In genomic region chr17:39699157-39699817, GRCh38 we compare ENCODE assay signal across 8 cellular contexts. TPM values are rescaled to one million over a fixed set of nuclear protein-coding genes. Genes with fewer than 3 reads are reported as not detected.
DNase-seq lines count a peak whose midpoint lies in the region; ATAC-seq, FAIRE-seq and TF ChIP-seq lines count a peak whose summit lies in the region.
"Not testable (repeated sequence)": the region's sequence is repeated elsewhere in the genome, so short reads cannot be mapped to it uniquely, and the experiment has no call there.
"Had no signal": no experiment of that assay in that cellular context is flagged by ENCODE, and none has a peak within 500 bp of the region (broad histone marks: within the 10 kb centered on the region; RNA-seq: fewer than 3 reads in every experiment).

No MANE protein-coding gene starts in this region.

- not testable (repeated sequence) for TF ChIP-seq RAD21 in HepG2 (CRISPR knock-in tag; IDR thresholded peaks at IDR 0.05)

- H3F3A ChIP-seq in GM23338 (replicated peaks; ENCODE audit: low read depth): peaks cover 14% of the 10 kb centered on the region

- H3K4me1 ChIP-seq in GM23338 (ENCODE audit: insufficient read depth) (peaks cover 75% of the 10 kb centered on the region), HepG2 (ENCODE audit: insufficient read depth, low read length) (peaks cover 78% of the 10 kb centered on the region), spleen (peaks cover 0 to 22% (median 5%) of the 10 kb centered on the region in 6 donors)

- H3K4me1 Mint-ChIP-seq in GM23338 (peaks cover 72% of the 10 kb centered on the region), neural crest cell (peaks cover 79% of the 10 kb centered on the region)
- not testable (repeated sequence) for H3K4me1 Mint-ChIP-seq in T-helper 17 cell

- not testable (repeated sequence) for ATAC-seq in GM23338, T-helper 17 cell, HepG2

- not testable (repeated sequence) for TF ChIP-seq POLR2A in HepG2 (IDR thresholded peaks at IDR 0.05; ENCODE audit: insufficient read depth in 1 of 2, low read depth in 2 of 2, low read length in 2 of 2); spleen (IDR thresholded peaks at IDR 0.05)

- 36% methylated on average over 11 of the region's 11 CpGs for WGBS in HepG2 (ENCODE audit: low lambda C conversion rate)
- WGBS in spleen, 5 donors: 51 to 62% (median 59%) methylated on average over 11 of the region's 11 CpGs

- not testable (repeated sequence) for BruUV-seq in HepG2 (replicated peaks; lab: Mats Ljungman, UMichigan)

- peak overlapping the region; percentile 83 for H3K27ac ChIP-seq in GM23338 (ENCODE audit: low read depth)
- peak overlapping the region; percentile 78 for H3K27ac ChIP-seq in HepG2 (ENCODE audit: extremely low read length, insufficient read depth, low read length)
- peak overlapping the region in 4 of 8 donors; percentile 10 to 70 (median 51) for H3K27ac ChIP-seq in spleen

- H3K27me3 Mint-ChIP-seq in GM23338 (ENCODE audit: insufficient read depth, low read depth, poor library complexity) (peaks cover 13% of the 10 kb centered on the region), T-helper 17 cell (peaks cover 37% of the 10 kb centered on the region)
- H3K27me3 Mint-ChIP-seq in neural crest cell (ENCODE audit: low read depth): not testable (repeated sequence)

- peaks cover 13% of the 10 kb centered on the region for H4K20me1 ChIP-seq in GM23338 (replicated peaks; ENCODE audit: insufficient read depth)
- not testable (repeated sequence) for H4K20me1 ChIP-seq in HepG2 (ENCODE audit: insufficient read depth, low read length)

- H3K36me3 Mint-ChIP-seq in GM23338 (ENCODE audit: low read depth): peaks cover 20% of the 10 kb centered on the region; the same call in 2 of the 3 replicates
- peaks cover 11% of the 10 kb centered on the region for H3K36me3 Mint-ChIP-seq in T-helper 17 cell (ENCODE audit: low read depth)
- not testable (repeated sequence) for H3K36me3 Mint-ChIP-seq in neural crest cell (ENCODE audit: low read depth)

- H3K36me3 ChIP-seq in GM23338 (ENCODE audit: insufficient read depth); HepG2 (replicated peaks in 1 of 2; ENCODE audit: control insufficient read depth in 1 of 2, insufficient read depth in 2 of 2, low read length in 2 of 2); spleen: not testable (repeated sequence)

- intact Hi-C loops in HepG2 (cut with micrococcal nuclease; ENCODE audit: unreplicated experiment); spleen (cut with DNase I; ENCODE audit: low total_unique reads): not testable (repeated sequence)

- CTCF ChIA-PET in HepG2 (lab: Yijun Ruan, JAX; ENCODE audit: low intra/inter-chr PET ratio, low total read pairs): not testable (repeated sequence)

- POLR2A ChIA-PET in HepG2 (lab: Yijun Ruan, JAX): interaction anchor here (1.1 to 6.6 kb wide), 12 partner anchors 11 to 68 kb away, joined by 3 to 118 read pairs (median 12); partner anchors contain the start of genes GRB7, MIEN1, PGAP3 and TCAP

- DNase-seq in GM23338 (ENCODE audit: low spot score); T-helper 17 cell; cardiac fibroblast (ENCODE audit: low read depth in 2 of 2); fibroblast of villous mesenchyme (ENCODE audit: low read depth); HepG2 (ENCODE audit: low spot score); neural crest cell (ENCODE audit: low read depth, low spot score); spleen: not testable (repeated sequence)

- not testable (repeated sequence) for H3K9me2 ChIP-seq in GM23338 (ENCODE audit: insufficient read depth)

- H3K9ac ChIP-seq in HepG2 (ENCODE audit: insufficient read depth, low read depth, low read length): peak overlapping the region; percentile 88

- H3K79me2 ChIP-seq in GM23338 (replicated peaks; ENCODE audit: insufficient read depth): peaks cover 68% of the 10 kb centered on the region
- H3K79me2 ChIP-seq in HepG2 (ENCODE audit: insufficient read depth, low read length): peaks cover 50% of the 10 kb centered on the region

- not testable (repeated sequence) for FAIRE-seq in HepG2 (lab: Jason Lieb, UNC)

- H3K9me3 Mint-ChIP-seq in GM23338, neural crest cell: not testable (repeated sequence)

- not testable (repeated sequence) for H2AFZ ChIP-seq in GM23338; HepG2 (ENCODE audit: low read length)

- not testable (repeated sequence) for TF ChIP-seq EP300 in HepG2 (IDR thresholded peaks at IDR 0.05; ENCODE audit: low read depth in 2 of 2, low read length in 2 of 2); HepG2 (CRISPR knock-in tag; IDR thresholded peaks at IDR 0.05; ENCODE audit: borderline replicate concordance)

- H3K4me3 ChIP-seq in GM23338: peak overlapping the region; percentile 97
- peak overlapping the region; percentile 71 to 85 for H3K4me3 ChIP-seq in cardiac fibroblast (replicated peaks in 1 of 2; ENCODE audit: low read depth in 2 of 2, low read length in 2 of 2)
- peak overlapping the region; percentile 83 for H3K4me3 ChIP-seq in fibroblast of villous mesenchyme (ENCODE audit: low read depth, low read length)
- peak overlapping the region; percentile 90 to 94 (median 90) for H3K4me3 ChIP-seq in HepG2 (replicated peaks in 1 of 3; ENCODE audit: insufficient read depth in 1 of 3, low read depth in 2 of 3, low read length in 3 of 3)
- H3K4me3 ChIP-seq in spleen: peak overlapping the region; percentile 31 to 66 (median 42)

- in situ Hi-C loops in HepG2 (cut with HindIII; ENCODE audit: extremely low pct_ligation_motif_present, low pct_unique_long_range_greater_than_20kb): not testable (repeated sequence)

- not testable (repeated sequence) for H3K9me3 ChIP-seq in T-helper 17 cell (ENCODE audit: control insufficient read depth, low read length, poor library complexity, severe bottlenecking); HepG2 (ENCODE audit: low read length); spleen

- not testable (repeated sequence) for H3K27me3 ChIP-seq in GM23338 (ENCODE audit: insufficient read depth); HepG2 (ENCODE audit: control insufficient read depth in 1 of 2, insufficient read depth in 2 of 2, low read length in 2 of 2)
- peaks cover 0 to 40% (median 24%) of the 10 kb centered on the region in 7 donors for H3K27me3 ChIP-seq in spleen (replicated peaks in 1 of 7)

- H3K27ac Mint-ChIP-seq in GM23338 (peak overlapping the region; percentile 93), T-helper 17 cell (peak overlapping the region; percentile 29), neural crest cell (ENCODE audit: unreplicated experiment) (peak overlapping the region; percentile 93)

- H3K4me3 Mint-ChIP-seq in GM23338: peak overlapping the region; percentile 97
- peak overlapping the region; percentile 64 for H3K4me3 Mint-ChIP-seq in T-helper 17 cell
- peak overlapping the region; percentile 96 for H3K4me3 Mint-ChIP-seq in neural crest cell

- not testable (repeated sequence) for TF ChIP-seq CTCF in GM23338 (conservative IDR thresholded peaks at IDR 0.05; ENCODE audit: low read depth in 2 of 2); cardiac fibroblast (IDR thresholded peaks at IDR 0.05; ENCODE audit: low read depth, low read length); fibroblast of villous mesenchyme (IDR thresholded peaks at IDR 0.05; ENCODE audit: insufficient read depth, low read depth, low read length); HepG2 (CRISPR knock-in tag; IDR thresholded peaks at IDR 0.05); neural crest cell (conservative IDR thresholded peaks at IDR 0.05); spleen (IDR thresholded peaks at IDR 0.05 in 8 of 11, conservative IDR thresholded peaks at IDR 0.05 in 3 of 11)

- H3K4me2 ChIP-seq in GM23338 (peak overlapping the region; percentile 75), HepG2 (ENCODE audit: low read depth, low read length) (peak overlapping the region; percentile 92)

RNA-seq across cellular contexts. Expression of gene ERBB2, which starts 0.6 kb away (rescaled TPM):
- total RNA-seq in GM23338 (2014; rRNA removed; shearing (Covaris generic)): 193 and 196 TPM in 2 replicates
- polyA plus RNA-seq in GM23338 (2016; fragmentation: Nextera tagmentation; extraction: Ambion mirVana) (44.9 and 46.2 TPM in 2 replicates), HepG2 (2011; rRNA removed) (57.7 and 77.7 TPM in 2 replicates), spleen (1 to 10 TPM; 3.4 to 6.6 (median 4.3) TPM)
- total RNA-seq in T-helper 17 cell (1 to 10 TPM; 1.3 to 3.5 TPM), fibroblast of villous mesenchyme (42.2 and 47.1 TPM in 2 replicates), HepG2 (2016; rRNA removed; fragmentation: Illumina TruSeq; extraction: Trizol) (30.2 and 64.1 TPM in 2 replicates), neural crest cell (78.4 and 82.9 TPM in 2 replicates), spleen (10 to 100 TPM in 5 of 7 donors, 1 to 10 TPM in 2; 8.5 to 15.9 (median 13.8) TPM)
- total RNA-seq in HepG2 (2016; cell fraction: cytosol; rRNA removed; fragmentation: Illumina TruSeq; extraction: Trizol; ENCODE audit: low read depth): 29.4 and 32.0 TPM in 2 replicates
- 24.5 and 63.0 TPM in 2 replicates for total RNA-seq in HepG2 (2016; cell fraction: insoluble cytoplasmic fraction; rRNA removed; fragmentation: Illumina TruSeq; extraction: Trizol)
- 21.8 and 22.8 TPM in 2 replicates for total RNA-seq in HepG2 (2016; cell fraction: membrane; rRNA removed; fragmentation: Illumina TruSeq; extraction: Trizol)
- total RNA-seq in HepG2 (2016; cell fraction: nucleus; rRNA removed; fragmentation: Illumina TruSeq; extraction: Trizol): 81.6 and 99.0 TPM in 2 replicates
- polyA plus RNA-seq in HepG2 (2011; cell fraction: cytosol; rRNA removed): 36.7 and 42.6 TPM in 2 replicates
- polyA plus RNA-seq in HepG2 (2011; cell fraction: nucleus; rRNA removed): 210 and 211 TPM in 2 replicates
- polyA plus RNA-seq in HepG2 (2012): 69.2 and 69.6 TPM in 2 replicates
- polyA plus RNA-seq in HepG2 (2016; cell fraction: cytosol; fragmentation: Illumina TruSeq; extraction: Trizol; ENCODE audit: low read depth): 4.2 and 4.3 TPM in 2 replicates
- 25.3 and 32.1 TPM in 2 replicates for polyA plus RNA-seq in HepG2 (2016; cell fraction: insoluble cytoplasmic fraction; fragmentation: Illumina TruSeq; extraction: Trizol; ENCODE audit: low read depth)
- polyA plus RNA-seq in HepG2 (2016; cell fraction: membrane; fragmentation: Illumina TruSeq; extraction: Trizol; ENCODE audit: low read depth): 8.5 and 9.9 TPM in 2 replicates
- 149 and 153 TPM in 2 replicates for polyA plus RNA-seq in HepG2 (2016; cell fraction: nucleus; fragmentation: Illumina TruSeq; extraction: Trizol; ENCODE audit: insufficient read depth, low read depth)
- polyA minus RNA-seq in HepG2 (2011; rRNA and poly(A)+ RNA removed; ENCODE audit: low replicate concordance): 39.8 and 292 TPM in 2 replicates
- polyA minus RNA-seq in HepG2 (2011; cell fraction: cytosol; rRNA and poly(A)+ RNA removed): 52.4 and 60.7 TPM in 2 replicates
- 58.8 and 83.7 TPM in 2 replicates for polyA minus RNA-seq in HepG2 (2011; cell fraction: nucleus; rRNA and poly(A)+ RNA removed)

RNA-seq across cellular contexts. Expression of gene PGAP3, which starts 11.4 kb away (rescaled TPM):
- total RNA-seq in GM23338 (2014; rRNA removed; shearing (Covaris generic)): 10.7 and 12.8 TPM in 2 replicates
- polyA plus RNA-seq in GM23338 (2016; fragmentation: Nextera tagmentation; extraction: Ambion mirVana) (7.0 and 8.2 TPM in 2 replicates), HepG2 (2011; rRNA removed) (14.6 and 21.2 TPM in 2 replicates), spleen (10 to 100 TPM; 11.5 to 21.3 (median 18.3) TPM)
- total RNA-seq in T-helper 17 cell (10 to 100 TPM; 28.8 to 31.3 TPM), fibroblast of villous mesenchyme (4.7 and 7.7 TPM in 2 replicates), HepG2 (2016; rRNA removed; fragmentation: Illumina TruSeq; extraction: Trizol) (5.1 and 11.9 TPM in 2 replicates), neural crest cell (18.2 and 21.7 TPM in 2 replicates), spleen (10 to 100 TPM; 15.5 to 27.4 (median 20.7) TPM)
- 1.1 and 1.5 TPM in 2 replicates for total RNA-seq in HepG2 (2016; cell fraction: cytosol; rRNA removed; fragmentation: Illumina TruSeq; extraction: Trizol; ENCODE audit: low read depth)
- total RNA-seq in HepG2 (2016; cell fraction: insoluble cytoplasmic fraction; rRNA removed; fragmentation: Illumina TruSeq; extraction: Trizol): 3.5 and 11.4 TPM in 2 replicates
- 3.2 and 3.3 TPM in 2 replicates for total RNA-seq in HepG2 (2016; cell fraction: membrane; rRNA removed; fragmentation: Illumina TruSeq; extraction: Trizol)
- total RNA-seq in HepG2 (2016; cell fraction: nucleus; rRNA removed; fragmentation: Illumina TruSeq; extraction: Trizol): 11.6 and 12.8 TPM in 2 replicates
- 9.7 and 10.8 TPM in 2 replicates for polyA plus RNA-seq in HepG2 (2011; cell fraction: cytosol; rRNA removed)
- 53.0 and 67.8 TPM in 2 replicates for polyA plus RNA-seq in HepG2 (2011; cell fraction: nucleus; rRNA removed)
- polyA plus RNA-seq in HepG2 (2012): 9.1 and 10.3 TPM in 2 replicates
- 0.93 and 0.97 TPM in 2 replicates for polyA plus RNA-seq in HepG2 (2016; cell fraction: cytosol; fragmentation: Illumina TruSeq; extraction: Trizol; ENCODE audit: low read depth)
- 4.1 and 5.4 TPM in 2 replicates for polyA plus RNA-seq in HepG2 (2016; cell fraction: insoluble cytoplasmic fraction; fragmentation: Illumina TruSeq; extraction: Trizol; ENCODE audit: low read depth)
- polyA plus RNA-seq in HepG2 (2016; cell fraction: membrane; fragmentation: Illumina TruSeq; extraction: Trizol; ENCODE audit: low read depth): 2.1 and 2.4 TPM in 2 replicates
- polyA plus RNA-seq in HepG2 (2016; cell fraction: nucleus; fragmentation: Illumina TruSeq; extraction: Trizol; ENCODE audit: insufficient read depth, low read depth): 23.4 and 28.3 TPM in 2 replicates
- 12.0 and 44.9 TPM in 2 replicates for polyA minus RNA-seq in HepG2 (2011; rRNA and poly(A)+ RNA removed; ENCODE audit: low replicate concordance)
- 5.6 and 8.2 TPM in 2 replicates for polyA minus RNA-seq in HepG2 (2011; cell fraction: cytosol; rRNA and poly(A)+ RNA removed)
- polyA minus RNA-seq in HepG2 (2011; cell fraction: nucleus; rRNA and poly(A)+ RNA removed): 8.2 and 9.7 TPM in 2 replicates

RNA-seq across cellular contexts. Expression of gene PNMT, which starts 31.0 kb away (rescaled TPM):
- 1.9 and 2.3 TPM in 2 replicates for total RNA-seq in GM23338 (2014; rRNA removed; shearing (Covaris generic))
- 2.5 and 4.4 TPM in 2 replicates for polyA plus RNA-seq in GM23338 (2016; fragmentation: Nextera tagmentation; extraction: Ambion mirVana)
- not detected for total RNA-seq in T-helper 17 cell
- not detected in 2 replicates for total RNA-seq in fibroblast of villous mesenchyme
- not detected in 2 replicates for total RNA-seq in HepG2 (2016; rRNA removed; fragmentation: Illumina TruSeq; extraction: Trizol)
- not detected in 2 replicates for total RNA-seq in HepG2 (2016; cell fraction: cytosol; rRNA removed; fragmentation: Illumina TruSeq; extraction: Trizol; ENCODE audit: low read depth)
- total RNA-seq in HepG2 (2016; cell fraction: insoluble cytoplasmic fraction; rRNA removed; fragmentation: Illumina TruSeq; extraction: Trizol): not detected in 2 replicates
- 0.17 TPM in 1 of 2 replicates, not detected in the other for total RNA-seq in HepG2 (2016; cell fraction: membrane; rRNA removed; fragmentation: Illumina TruSeq; extraction: Trizol)
- total RNA-seq in HepG2 (2016; cell fraction: nucleus; rRNA removed; fragmentation: Illumina TruSeq; extraction: Trizol): not detected in 2 replicates
- polyA plus RNA-seq in HepG2 (2011; rRNA removed): 0.22 and 0.25 TPM in 2 replicates
- polyA plus RNA-seq in HepG2 (2011; cell fraction: cytosol; rRNA removed): 0.08 and 0.13 TPM in 2 replicates
- polyA plus RNA-seq in HepG2 (2011; cell fraction: nucleus; rRNA removed): 0.56 and 0.71 TPM in 2 replicates
- 0.31 TPM in 1 of 2 replicates, not detected in the other for polyA plus RNA-seq in HepG2 (2012)
- polyA plus RNA-seq in HepG2 (2016; cell fraction: cytosol; fragmentation: Illumina TruSeq; extraction: Trizol; ENCODE audit: low read depth): 0.11 TPM in 1 of 2 replicates, not detected in the other
- polyA plus RNA-seq in HepG2 (2016; cell fraction: insoluble cytoplasmic fraction; fragmentation: Illumina TruSeq; extraction: Trizol; ENCODE audit: low read depth): not detected in 2 replicates
- 0.15 TPM in 1 of 2 replicates, not detected in the other for polyA plus RNA-seq in HepG2 (2016; cell fraction: membrane; fragmentation: Illumina TruSeq; extraction: Trizol; ENCODE audit: low read depth)
- polyA plus RNA-seq in HepG2 (2016; cell fraction: nucleus; fragmentation: Illumina TruSeq; extraction: Trizol; ENCODE audit: insufficient read depth, low read depth): not detected in 2 replicates
- not detected in 2 replicates for polyA minus RNA-seq in HepG2 (2011; rRNA and poly(A)+ RNA removed; ENCODE audit: low replicate concordance)
- polyA minus RNA-seq in HepG2 (2011; cell fraction: cytosol; rRNA and poly(A)+ RNA removed): not detected in 2 replicates
- polyA minus RNA-seq in HepG2 (2011; cell fraction: nucleus; rRNA and poly(A)+ RNA removed): not detected in 2 replicates
- total RNA-seq in neural crest cell: 0.84 and 0.86 TPM in 2 replicates
- 1 to 10 TPM in 1 of 7 donors, under 1 TPM in 2, not detected in 4; 0.47 to 2.4 (median 0.51) TPM for total RNA-seq in spleen
- under 1 TPM; 0.28 to 0.93 (median 0.80) TPM for polyA plus RNA-seq in spleen
- total RNA-seq: M059J had no signal

RNA-seq across cellular contexts. Expression of gene MIEN1, which starts 31.0 kb away (rescaled TPM):
- total RNA-seq in GM23338 (2014; rRNA removed; shearing (Covaris generic)): 24.3 and 37.1 TPM in 2 replicates
- polyA plus RNA-seq in GM23338 (2016; fragmentation: Nextera tagmentation; extraction: Ambion mirVana): 91.8 and 106 TPM in 2 replicates
- total RNA-seq in T-helper 17 cell: 10 to 100 TPM; 36.9 to 41.8 TPM
- 19.0 and 30.3 TPM in 2 replicates for total RNA-seq in fibroblast of villous mesenchyme
- 40.6 and 48.6 TPM in 2 replicates for total RNA-seq in HepG2 (2016; rRNA removed; fragmentation: Illumina TruSeq; extraction: Trizol)
- 50.1 and 73.7 TPM in 2 replicates for total RNA-seq in HepG2 (2016; cell fraction: cytosol; rRNA removed; fragmentation: Illumina TruSeq; extraction: Trizol; ENCODE audit: low read depth)
- total RNA-seq in HepG2 (2016; cell fraction: insoluble cytoplasmic fraction; rRNA removed; fragmentation: Illumina TruSeq; extraction: Trizol): 43.9 and 49.0 TPM in 2 replicates
- 66.3 and 82.4 TPM in 2 replicates for total RNA-seq in HepG2 (2016; cell fraction: membrane; rRNA removed; fragmentation: Illumina TruSeq; extraction: Trizol)
- total RNA-seq in HepG2 (2016; cell fraction: nucleus; rRNA removed; fragmentation: Illumina TruSeq; extraction: Trizol): 18.4 and 23.7 TPM in 2 replicates
- 56.6 and 68.2 TPM in 2 replicates for polyA plus RNA-seq in HepG2 (2011; rRNA removed)
- polyA plus RNA-seq in HepG2 (2011; cell fraction: cytosol; rRNA removed): 62.1 and 67.0 TPM in 2 replicates
- polyA plus RNA-seq in HepG2 (2011; cell fraction: nucleus; rRNA removed): 27.3 and 39.8 TPM in 2 replicates
- polyA plus RNA-seq in HepG2 (2012): 38.6 and 44.5 TPM in 2 replicates
- polyA plus RNA-seq in HepG2 (2016; cell fraction: cytosol; fragmentation: Illumina TruSeq; extraction: Trizol; ENCODE audit: low read depth): 106 and 131 TPM in 2 replicates
- 73.3 and 81.4 TPM in 2 replicates for polyA plus RNA-seq in HepG2 (2016; cell fraction: insoluble cytoplasmic fraction; fragmentation: Illumina TruSeq; extraction: Trizol; ENCODE audit: low read depth)
- 100 and 131 TPM in 2 replicates for polyA plus RNA-seq in HepG2 (2016; cell fraction: membrane; fragmentation: Illumina TruSeq; extraction: Trizol; ENCODE audit: low read depth)
- 45.4 and 54.1 TPM in 2 replicates for polyA plus RNA-seq in HepG2 (2016; cell fraction: nucleus; fragmentation: Illumina TruSeq; extraction: Trizol; ENCODE audit: insufficient read depth, low read depth)
- polyA minus RNA-seq in HepG2 (2011; rRNA and poly(A)+ RNA removed; ENCODE audit: low replicate concordance): 30.0 and 48.1 TPM in 2 replicates
- polyA minus RNA-seq in HepG2 (2011; cell fraction: cytosol; rRNA and poly(A)+ RNA removed): 11.5 and 16.0 TPM in 2 replicates
- polyA minus RNA-seq in HepG2 (2011; cell fraction: nucleus; rRNA and poly(A)+ RNA removed): 10.6 and 14.7 TPM in 2 replicates
- total RNA-seq in neural crest cell: 35.6 and 36.8 TPM in 2 replicates
- total RNA-seq in spleen: 10 to 100 TPM; 28.0 to 58.2 (median 40.5) TPM
- polyA plus RNA-seq in spleen: 10 to 100 TPM; 60.9 to 85.2 (median 78.7) TPM

RNA-seq across cellular contexts. Expression of gene TCAP, which starts 34.1 kb away (rescaled TPM):
- 0.74 and 2.1 TPM in 2 replicates for total RNA-seq in GM23338 (2014; rRNA removed; shearing (Covaris generic))
- polyA plus RNA-seq in GM23338 (2016; fragmentation: Nextera tagmentation; extraction: Ambion mirVana) (0.61 and 0.80 TPM in 2 replicates), HepG2 (2011; rRNA removed) (0.65 and 0.84 TPM in 2 replicates), spleen (1 to 10 TPM; 1.6 to 3.2 (median 2.0) TPM)
- total RNA-seq in T-helper 17 cell (1 to 10 TPM; 1.5 to 3.1 TPM), fibroblast of villous mesenchyme (under 0.01 TPM in 1 of 2 replicates, not detected in the other), HepG2 (2016; rRNA removed; fragmentation: Illumina TruSeq; extraction: Trizol) (0.14 and 0.24 TPM in 2 replicates), neural crest cell (1.9 and 2.8 TPM in 2 replicates), spleen (1 to 10 TPM; 1.5 to 3.1 (median 2.2) TPM)
- not detected in 2 replicates for total RNA-seq in HepG2 (2016; cell fraction: cytosol; rRNA removed; fragmentation: Illumina TruSeq; extraction: Trizol; ENCODE audit: low read depth)
- total RNA-seq in HepG2 (2016; cell fraction: insoluble cytoplasmic fraction; rRNA removed; fragmentation: Illumina TruSeq; extraction: Trizol): 0.26 TPM in 1 of 2 replicates, not detected in the other
- 0.06 TPM in 1 of 2 replicates, not detected in the other for total RNA-seq in HepG2 (2016; cell fraction: membrane; rRNA removed; fragmentation: Illumina TruSeq; extraction: Trizol)
- 0.56 and 0.84 TPM in 2 replicates for total RNA-seq in HepG2 (2016; cell fraction: nucleus; rRNA removed; fragmentation: Illumina TruSeq; extraction: Trizol)
- 0.15 and 0.35 TPM in 2 replicates for polyA plus RNA-seq in HepG2 (2011; cell fraction: cytosol; rRNA removed)
- polyA plus RNA-seq in HepG2 (2011; cell fraction: nucleus; rRNA removed): 6.0 and 8.8 TPM in 2 replicates
- polyA plus RNA-seq in HepG2 (2012): 0.43 and 2.1 TPM in 2 replicates
- polyA plus RNA-seq in HepG2 (2016; cell fraction: cytosol; fragmentation: Illumina TruSeq; extraction: Trizol; ENCODE audit: low read depth): not detected in 2 replicates
- polyA plus RNA-seq in HepG2 (2016; cell fraction: insoluble cytoplasmic fraction; fragmentation: Illumina TruSeq; extraction: Trizol; ENCODE audit: low read depth): 0.19 TPM in 1 of 2 replicates, not detected in the other
- not detected in 2 replicates for polyA plus RNA-seq in HepG2 (2016; cell fraction: membrane; fragmentation: Illumina TruSeq; extraction: Trizol; ENCODE audit: low read depth)
- polyA plus RNA-seq in HepG2 (2016; cell fraction: nucleus; fragmentation: Illumina TruSeq; extraction: Trizol; ENCODE audit: insufficient read depth, low read depth): 0.51 and 0.85 TPM in 2 replicates
- polyA minus RNA-seq in HepG2 (2011; rRNA and poly(A)+ RNA removed; ENCODE audit: low replicate concordance): 2.2 and 2.6 TPM in 2 replicates
- not detected in 2 replicates for polyA minus RNA-seq in HepG2 (2011; cell fraction: cytosol; rRNA and poly(A)+ RNA removed)
- 3.0 and 4.0 TPM in 2 replicates for polyA minus RNA-seq in HepG2 (2011; cell fraction: nucleus; rRNA and poly(A)+ RNA removed)
- total RNA-seq: M059J had no signal

Comparison
In these comparisons a context has a peak if more than half of its experiments do, and no peak if none do; other contexts are left out.
1. H3K4me3 ChIP-seq: peak in every context shown above with its lines; median percentile 97 in GM23338; 90 in HepG2; 83 in fibroblast of villous mesenchyme; 78 in cardiac fibroblast; 42 in spleen.
2. H3K27ac Mint-ChIP-seq: peak in every context shown above with its lines; median percentile 93 in GM23338; 93 in neural crest cell; 29 in T-helper 17 cell.